ENCODE assay signal across 8 cellular contexts in the genomic region with DNA sequence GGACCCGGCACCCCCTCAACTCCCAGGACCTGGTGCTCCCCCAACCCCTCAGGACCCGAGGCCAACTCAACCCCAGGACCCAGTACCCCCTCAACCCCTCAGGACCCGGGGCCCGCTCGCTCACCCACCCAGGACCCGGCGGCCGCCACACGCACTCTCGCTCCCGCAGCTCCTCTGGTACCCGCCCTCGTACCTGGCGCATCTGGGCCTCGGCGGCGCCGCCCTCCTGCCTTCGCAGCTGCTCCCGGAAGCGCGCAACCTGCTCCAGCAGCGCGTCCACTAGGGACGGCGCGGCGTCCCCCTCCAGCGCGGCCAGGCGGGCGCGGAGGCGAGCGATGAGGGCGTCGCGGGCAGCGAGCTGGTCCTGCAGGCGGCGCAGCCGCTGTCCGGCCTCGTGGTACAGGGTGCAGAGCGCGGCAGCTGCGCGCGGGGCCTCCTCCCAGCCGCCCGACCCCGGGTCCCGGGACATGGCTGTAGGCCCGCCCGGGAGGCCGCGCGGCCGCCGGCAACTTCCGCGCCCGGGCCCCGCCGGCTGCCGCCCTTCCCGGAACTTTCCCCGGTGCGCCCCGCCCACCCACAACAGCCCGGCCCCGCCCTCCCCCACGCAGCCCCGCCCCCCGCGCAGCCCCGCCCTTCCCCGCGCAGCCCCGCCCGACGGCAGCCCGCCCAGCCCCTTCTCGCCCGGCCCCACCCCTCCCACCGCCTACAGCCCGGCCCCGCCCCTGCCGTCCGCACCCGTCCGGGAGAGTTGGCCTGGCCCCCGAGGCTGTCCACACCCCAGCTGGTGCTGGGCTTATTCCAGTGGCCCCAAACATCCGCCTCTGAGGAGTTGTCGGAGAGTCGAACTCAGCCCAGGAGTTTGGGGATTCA. TPM values are rescaled to one million over a fixed set of nuclear protein-coding genes. Genes with fewer than 3 reads are reported as not detected.
A peak's percentile ranks its signal among the peaks of the same experiment; 100 is the strongest.
DNase-seq lines count a peak whose midpoint lies in the region; ATAC-seq and TF ChIP-seq lines count a peak whose summit lies in the region.

A gene with protein sequence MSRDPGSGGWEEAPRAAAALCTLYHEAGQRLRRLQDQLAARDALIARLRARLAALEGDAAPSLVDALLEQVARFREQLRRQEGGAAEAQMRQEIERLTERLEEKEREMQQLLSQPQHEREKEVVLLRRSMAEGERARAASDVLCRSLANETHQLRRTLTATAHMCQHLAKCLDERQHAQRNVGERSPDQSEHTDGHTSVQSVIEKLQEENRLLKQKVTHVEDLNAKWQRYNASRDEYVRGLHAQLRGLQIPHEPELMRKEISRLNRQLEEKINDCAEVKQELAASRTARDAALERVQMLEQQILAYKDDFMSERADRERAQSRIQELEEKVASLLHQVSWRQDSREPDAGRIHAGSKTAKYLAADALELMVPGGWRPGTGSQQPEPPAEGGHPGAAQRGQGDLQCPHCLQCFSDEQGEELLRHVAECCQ (minus strand): TSS at position 516 of the 870 bp plus-strand sequence. CDS start 47 bp downstream, at position 469.

- 0% methylated on average over 17 of the region's 96 CpGs; no CpG with 5 or more reads in 1 of the 2 experiments for WGBS in IMR-90 (ENCODE audit: extremely low coverage in 2 of 2, insufficient read length in 1 of 2), 2 experiments
- WGBS in gastroesophageal sphincter (ENCODE audit: low coverage in 1 of 2), 2 donors: no CpG with 5 or more reads among the region's 96 CpGs

- H2AFZ ChIP-seq in IMR-90 (replicated peaks; ENCODE audit: low read length, poor library complexity): peak within 1 kb of the TSS; percentile 94

- CTCF ChIA-PET in Calu3 (lab: Charles Lee) (interaction anchor here (0.6 to 1.4 kb wide), 2 partner anchors 208 to 281 kb away, joined by 3 read pairs; partner anchors contain the start of gene GRK4), IMR-90 (lab: Yijun Ruan, JAX) (no interaction called here)

- H3K23ac ChIP-seq in IMR-90 (ENCODE audit: low read depth, low read length): peak within 1 kb of the TSS; percentile 67

- peak within 1 kb of the TSS; percentile 84 for H3K4ac ChIP-seq in IMR-90 (ENCODE audit: low read depth, low read length)

- DNase-seq in Calu3: peak; percentile 70
- peak; percentile 73 for DNase-seq in IMR-90
- peak; percentile 56 to 63 for DNase-seq in SJSA1 (ENCODE audit: low read depth in 1 of 2, low spot score in 2 of 2)
- peak; percentile 75 for DNase-seq in activated naive CD4-positive, alpha-beta T cell treated with Interleukin-2 at 50 U/mL for 16 hours
- DNase-seq in nucleus accumbens (lab: John Stamatoyannopoulos, UW): peak in 53 of 56 donors; percentile 33 to 85 (median 69)
- peak; percentile 27 for DNase-seq in superior temporal gyrus (ENCODE audit: extremely low spot score)

- H3K27ac ChIP-seq in IMR-90 (ENCODE audit: insufficient read depth, low read length) (peak within 1 kb of the TSS; percentile 79), SJSA1 (0 out of 2 replicates have a peak within 1 kb of the TSS, but pooled peaks have one; percentile 29), gastroesophageal sphincter (peak within 1 kb of the TSS; percentile 40 to 88 (median 86))

- H3K27me3 ChIP-seq in IMR-90 (ENCODE audit: control insufficient read depth, insufficient read depth, low read length): no peaks in the 10 kb centered on the region
- H3K27me3 ChIP-seq in SJSA1 (replicated peaks): no peaks in the 10 kb centered on the region
- H3K27me3 ChIP-seq in gastroesophageal sphincter: no peaks in the 10 kb centered on the region

- peaks cover 18% of the 10 kb centered on the region for H4K20me1 ChIP-seq in IMR-90 (ENCODE audit: insufficient read depth, low read length)

- peak within 1 kb of the TSS; percentile 72 for H3K14ac ChIP-seq in IMR-90 (replicated peaks; ENCODE audit: low read depth, low read length)

- ATAC-seq in GM21367 (IDR thresholded peaks at IDR 0.05; ENCODE audit: unreplicated experiment) (peak; percentile 47), IMR-90 (ENCODE audit: low read depth) (peak; percentile 92), gastroesophageal sphincter (peak; percentile 93)

- peaks cover 14% of the 10 kb centered on the region for H3K36me3 Mint-ChIP-seq in Calu3 (ENCODE audit: insufficient read depth, unreplicated experiment)

- H3K4me2 ChIP-seq in IMR-90 (ENCODE audit: low read depth, low read length): peak within 1 kb of the TSS; percentile 100

- peak; percentile 34; the same call in 1 of the 2 replicates for TF ChIP-seq POLR2A in IMR-90 (IDR thresholded peaks at IDR 0.05; ENCODE audit: low read depth, low read length)
- TF ChIP-seq POLR2A in gastroesophageal sphincter (IDR thresholded peaks at IDR 0.05): peak; percentile 72 to 84

- H3K4me3 ChIP-seq in IMR-90 (ENCODE audit: insufficient read depth, low read depth, low read length) (peak within 1 kb of the TSS; percentile 99), SJSA1 (peak within 1 kb of the TSS; percentile 93), gastroesophageal sphincter (peak within 1 kb of the TSS; percentile 82 to 91)

- peak within 1 kb of the TSS; percentile 47; the same call in 1 of the 2 replicates for H2BK120ac ChIP-seq in IMR-90 (ENCODE audit: low read depth, low read length)

- H2BK5ac ChIP-seq in IMR-90 (ENCODE audit: low read depth, low read length, poor library complexity, severe bottlenecking): peak within 1 kb of the TSS; percentile 66

- H3K9me3 Mint-ChIP-seq in Calu3 (ENCODE audit: low read depth, unreplicated experiment): no peaks in the 10 kb centered on the region

- TF ChIP-seq EP300 in gastroesophageal sphincter (IDR thresholded peaks at IDR 0.05): no peak

- no peak within 1 kb of the TSS for H2BK20ac ChIP-seq in IMR-90 (ENCODE audit: low read depth, low read length)

- peak within 1 kb of the TSS; percentile 77 to 93; a peak in 3 of 4 replicates for H4K8ac ChIP-seq in IMR-90 (ENCODE audit: low read depth in 2 of 2, low read length in 2 of 2)

- H3K36me3 ChIP-seq in IMR-90 (ENCODE audit: control insufficient read depth, insufficient read depth, low read length): peaks cover 2% of the 10 kb centered on the region; the same call in 1 of the 2 replicates
- H3K36me3 ChIP-seq in SJSA1: peaks cover 3% of the 10 kb centered on the region; the same call in 1 of the 2 replicates
- H3K36me3 ChIP-seq in gastroesophageal sphincter: peaks cover 0 to 11% of the 10 kb centered on the region in 2 donors

- peak within 1 kb of the TSS; percentile 68 for H4K5ac ChIP-seq in IMR-90 (ENCODE audit: low read depth, low read length)

- H3K27me3 Mint-ChIP-seq in Calu3 (ENCODE audit: unreplicated experiment): no peaks in the 10 kb centered on the region

- peak within 1 kb of the TSS; percentile 91 for H3K9ac ChIP-seq in IMR-90 (ENCODE audit: low read depth, low read length)

- no TSS peak for BruUV-seq in Calu3 (replicated peaks; lab: Mats Ljungman, UMichigan)
- no TSS peak for BruUV-seq in IMR-90 (replicated peaks; lab: Mats Ljungman, UMichigan)

- H3K4me1 ChIP-seq in IMR-90 (ENCODE audit: control insufficient read depth, insufficient read depth, low read length): peaks cover 8% of the 10 kb centered on the region
- H3K4me1 ChIP-seq in SJSA1 (replicated peaks): 0 out of 2 replicates have a peak, but pooled peaks cover 3% of the 10 kb centered on the region
- peaks cover 0 to 53% (median 10%) of the 10 kb centered on the region in 3 donors for H3K4me1 ChIP-seq in gastroesophageal sphincter

- intact Hi-C loops in Calu3 (cut with micrococcal nuclease; ENCODE audit: unreplicated experiment): no loop called here
- intact Hi-C loops in IMR-90 (cut with micrococcal nuclease): no loop called here

- H3K4me1 Mint-ChIP-seq in Calu3 (ENCODE audit: low read depth, unreplicated experiment): peaks cover 17% of the 10 kb centered on the region

- peak within 1 kb of the TSS; percentile 75 for H2AK5ac ChIP-seq in IMR-90 (ENCODE audit: low read depth, low read length)

- TF ChIP-seq CTCF in Calu3 (IDR thresholded peaks at IDR 0.05; ENCODE audit: unreplicated experiment): no peak
- TF ChIP-seq CTCF in IMR-90 (conservative IDR thresholded peaks at IDR 0.05; ENCODE audit: low read depth, low read length): peak; percentile 46
- peak in 3 of 4 experiments; percentile 46 to 76 (median 62) for TF ChIP-seq CTCF in gastroesophageal sphincter (IDR thresholded peaks at IDR 0.05)

- H3K27ac Mint-ChIP-seq in Calu3 (ENCODE audit: unreplicated experiment): peak within 1 kb of the TSS; percentile 75

- peak within 1 kb of the TSS; percentile 79 for H4K91ac ChIP-seq in IMR-90 (ENCODE audit: insufficient read depth, low read depth, low read length)

- peaks cover 23% of the 10 kb centered on the region for H3K9me1 ChIP-seq in IMR-90 (ENCODE audit: insufficient read depth, low read length)

- peak within 1 kb of the TSS; percentile 60; the same call in 1 of the 2 replicates for H3K18ac ChIP-seq in IMR-90 (ENCODE audit: low read depth, low read length)

- in situ Hi-C loops in IMR-90 (cut with MboI; ENCODE audit: low sequenced_read_pairs): loop anchor here (25.0 kb wide), 1 partner anchor 281 kb away; no protein-coding TSS in a partner anchor

- peaks cover 28 to 44% of the 10 kb centered on the region in 2 experiments for H3K79me1 ChIP-seq in IMR-90 (ENCODE audit: low read depth in 1 of 2, low read length in 2 of 2)

- peak; percentile 15; the same call in 1 of the 2 replicates for TF ChIP-seq RAD21 in IMR-90 (IDR thresholded peaks at IDR 0.05; ENCODE audit: low read length)

- H3K4me3 Mint-ChIP-seq in Calu3 (ENCODE audit: low read depth, unreplicated experiment): peak within 1 kb of the TSS; percentile 83

- H2AK9ac ChIP-seq in IMR-90 (replicated peaks; ENCODE audit: low read depth, low read length, poor library complexity): peak within 1 kb of the TSS; percentile 98

- H3K9me3 ChIP-seq in IMR-90 (ENCODE audit: control insufficient read depth, insufficient read depth, low read length): no peaks in the 10 kb centered on the region
- H3K9me3 ChIP-seq in SJSA1 (replicated peaks): no peaks in the 10 kb centered on the region
- no peaks in the 10 kb centered on the region for H3K9me3 ChIP-seq in gastroesophageal sphincter

- dilution Hi-C loops in IMR-90 (cut with HindIII; ENCODE audit: low sequenced_read_pairs, unreplicated experiment): no loop called here

- POLR2A ChIA-PET in IMR-90 (lab: Charles Lee; ENCODE audit: unreplicated experiment): interaction anchor here (0.6 kb wide), 1 partner anchor 1826 kb away, joined by 4 read pairs; no protein-coding TSS in a partner anchor

- peak within 1 kb of the TSS; percentile 24; the same call in 1 of the 2 replicates for H3K56ac ChIP-seq in IMR-90 (ENCODE audit: extremely low read depth, insufficient read depth, low read length)

- H2BK15ac ChIP-seq in IMR-90 (ENCODE audit: low read depth, low read length): no peak within 1 kb of the TSS

TF ChIP-seq in IMR-90, 13 proteins besides CTCF, POLR2A, EP300 and RAD21 (continues in another document):
- no peak; the same call in 1 of the 2 replicates for TF ChIP-seq SMC3 (IDR thresholded peaks at IDR 0.05; ENCODE audit: low read depth, low read length)

RNA-seq across cellular contexts. Expression of the gene that starts here (rescaled TPM):
- total RNA-seq in Calu3 (2022): 17.5 and 18.7 TPM in 2 replicates
- total RNA-seq in IMR-90 (2012; rRNA removed): 33.3 and 36.9 TPM in 2 replicates
- polyA plus RNA-seq in IMR-90 (2012; rRNA removed): 38.5 and 46.1 TPM in 2 replicates
- 48.6 and 56.4 TPM in 2 replicates for polyA plus RNA-seq in IMR-90 (2012; cell fraction: cytosol; rRNA removed)
- polyA plus RNA-seq in IMR-90 (2012; cell fraction: nucleus; rRNA removed; ENCODE audit: low replicate concordance): 120 and 143 TPM in 2 replicates
- total RNA-seq in SJSA1 (2014; rRNA removed; shearing (Covaris generic)): 37.2 and 49.7 TPM in 2 replicates
- total RNA-seq in gastroesophageal sphincter: 10 to 100 TPM; 54.8 to 74.0 (median 70.4) TPM

Comparison
In these comparisons a context has a peak if more than half of its experiments do, and no peak if none do; other contexts are left out.
1. Peak in every context shown above with its lines: DNase-seq, ATAC-seq, H3K4me3 ChIP-seq and H3K27ac ChIP-seq.
2. H3K27ac ChIP-seq: peak in every context shown above with its lines; median percentile 86 in gastroesophageal sphincter; 79 in IMR-90; 29 in SJSA1.